In genomic region chr7:151769189-151769821, GRCh38 we compare ENCODE assay signal across 13 cellular contexts.
DNase-seq lines count a peak whose midpoint lies in the region; ATAC-seq and TF ChIP-seq lines count a peak whose summit lies in the region.
"Had no signal": no experiment of that assay in that cellular context is flagged by ENCODE, and none has a peak within 500 bp of the region (broad histone marks: within the 10 kb centered on the region; RNA-seq: fewer than 3 reads in every experiment).

No MANE protein-coding gene starts in this region.

- no peaks in the 10 kb centered on the region for H3K27me3 ChIP-seq in spleen (replicated peaks in 1 of 7)
- no peaks in the 10 kb centered on the region for H3K27me3 ChIP-seq in ascending aorta
- no peaks in the 10 kb centered on the region for H3K27me3 ChIP-seq in hepatocyte
- H3K27me3 ChIP-seq: esophagus squamous epithelium, right atrium auricular region had no signal

- no peaks in the 10 kb centered on the region for H3K9me2 ChIP-seq in hepatocyte (replicated peaks; ENCODE audit: insufficient read depth)
- H3K9me2 ChIP-seq: SK-N-SH had no signal

- peak overlapping the region; percentile 12 for H3K4me3 Mint-ChIP-seq in activated T-helper 1 cell treated with anti-CD3 and anti-CD28 coated beads, Interleukin-12 subunit alpha, Interleukin-12 subunit beta, Interleukin-2, Interleukin-4 antibody, amounts not matched to agents 30 ng/mL and 10 ng/mL and 1 ng/mL, durations not matched to agents 14 hours and 24 hours and 36 hours

- no peak overlapping the region for H3K4me2 ChIP-seq in hepatocyte
- H3K4me2 ChIP-seq: SK-N-SH had no signal

- ATAC-seq in GM19043 (IDR thresholded peaks at IDR 0.05; ENCODE audit: low read depth, unreplicated experiment) (peak; percentile 65), HG03469 (IDR thresholded peaks at IDR 0.05; ENCODE audit: unreplicated experiment) (peak; percentile 56)

- no peaks in the 10 kb centered on the region for H3K79me2 ChIP-seq in hepatocyte

- H3K4me1 ChIP-seq in spleen: peaks cover 0 to 29% (median 9%) of the 10 kb centered on the region in 6 donors
- no peaks in the 10 kb centered on the region for H3K4me1 ChIP-seq in ascending aorta
- no peaks in the 10 kb centered on the region for H3K4me1 ChIP-seq in hepatocyte (ENCODE audit: insufficient read depth)

- peaks cover 2% of the 10 kb centered on the region for H3K27me3 Mint-ChIP-seq in activated T-helper 1 cell treated with anti-CD3 and anti-CD28 coated beads, Interleukin-12 subunit alpha, Interleukin-12 subunit beta, Interleukin-2, Interleukin-4 antibody, amounts not matched to agents 30 ng/mL and 10 ng/mL and 1 ng/mL, durations not matched to agents 14 hours and 24 hours and 36 hours (ENCODE audit: insufficient read depth)

- DNase-seq in activated T-helper 1 cell treated with anti-CD3 and anti-CD28 coated beads, Interleukin-12 subunit alpha, Interleukin-12 subunit beta, Interleukin-2, Interleukin-4 antibody, amounts not matched to agents 30 ng/mL and 10 ng/mL and 1 ng/mL, durations not matched to agents 14 hours and 24 hours and 36 hours (ENCODE audit: low spot score): peak; percentile 12
- DNase-seq in spleen: peak; percentile 79
- no peak for DNase-seq in ascending aorta (ENCODE audit: low spot score in 2 of 2)
- DNase-seq in NCI-H524 treated with DMSO at 0.1 percent for 48 hours (lab: John Stamatoyannopoulos, UW): no peak
- DNase-seq in NCI-H526 (lab: John Stamatoyannopoulos, UW): no peak
- no peak for DNase-seq in hepatocyte (ENCODE audit: low spot score)
- DNase-seq: DMS79 treated with DMSO at 0.1 percent for 48 hours, esophagus squamous epithelium, left ventricle myocardium inferior, SK-N-SH had no signal

- intact Hi-C loops in activated T-helper 1 cell treated with anti-CD3 and anti-CD28 coated beads, Interleukin-12 subunit alpha, Interleukin-12 subunit beta, Interleukin-2, Interleukin-4 antibody, amounts not matched to agents 30 ng/mL and 10 ng/mL and 1 ng/mL, durations not matched to agents 14 hours and 24 hours and 36 hours (cut with micrococcal nuclease): no loop called here
- intact Hi-C loops in spleen (cut with DNase I; ENCODE audit: low total_unique reads) (loop anchor here (10.0 kb wide), 1 partner anchor 405 kb away; no protein-coding TSS in a partner anchor), ascending aorta (cut with DNase I) (no loop called here)

- H3K4me3 ChIP-seq in spleen (peak overlapping the region in 1 of 8 donors; percentile 9), ascending aorta (no peak overlapping the region), hepatocyte (no peak overlapping the region)
- H3K4me3 ChIP-seq: esophagus squamous epithelium, left ventricle myocardium inferior, right atrium auricular region had no signal

- peaks cover 14% of the 10 kb centered on the region for H3K9me3 Mint-ChIP-seq in activated T-helper 1 cell treated with anti-CD3 and anti-CD28 coated beads, Interleukin-12 subunit alpha, Interleukin-12 subunit beta, Interleukin-2, Interleukin-4 antibody, amounts not matched to agents 30 ng/mL and 10 ng/mL and 1 ng/mL, durations not matched to agents 14 hours and 24 hours and 36 hours

- H3K27ac Mint-ChIP-seq in activated T-helper 1 cell treated with anti-CD3 and anti-CD28 coated beads, Interleukin-12 subunit alpha, Interleukin-12 subunit beta, Interleukin-2, Interleukin-4 antibody, amounts not matched to agents 30 ng/mL and 10 ng/mL and 1 ng/mL, durations not matched to agents 14 hours and 24 hours and 36 hours: peak overlapping the region; percentile 61

- peak overlapping the region in 6 of 8 donors; percentile 37 to 75 (median 60) for H3K27ac ChIP-seq in spleen
- no peak overlapping the region for H3K27ac ChIP-seq in ascending aorta
- H3K27ac ChIP-seq in hepatocyte: no peak overlapping the region
- H3K27ac ChIP-seq: left ventricle myocardium inferior, right atrium auricular region had no signal

- no peak overlapping the region for H2AFZ ChIP-seq in hepatocyte

- H3K36me3 Mint-ChIP-seq in activated T-helper 1 cell treated with anti-CD3 and anti-CD28 coated beads, Interleukin-12 subunit alpha, Interleukin-12 subunit beta, Interleukin-2, Interleukin-4 antibody, amounts not matched to agents 30 ng/mL and 10 ng/mL and 1 ng/mL, durations not matched to agents 14 hours and 24 hours and 36 hours (ENCODE audit: low read depth): no peaks in the 10 kb centered on the region

- WGBS in spleen, 5 donors: 59 to 74% (median 69%) methylated on average over 10 to 11 of the region's 11 CpGs
- 89% methylated on average over 11 of the region's 11 CpGs for WGBS in hepatocyte (ENCODE audit: low lambda C conversion rate, missing lambda C conversion rate)

- TF ChIP-seq POLR2A in spleen (IDR thresholded peaks at IDR 0.05): no peak

- peaks cover 0 to 8% (median 3%) of the 10 kb centered on the region in 8 donors for H3K9me3 ChIP-seq in spleen
- no peaks in the 10 kb centered on the region for H3K9me3 ChIP-seq in ascending aorta
- H3K9me3 ChIP-seq in hepatocyte (ENCODE audit: low read depth): no peaks in the 10 kb centered on the region
- H3K9me3 ChIP-seq: esophagus squamous epithelium, left ventricle myocardium inferior, right atrium auricular region, SK-N-SH had no signal

- no peak for TF ChIP-seq CTCF in spleen (IDR thresholded peaks at IDR 0.05 in 8 of 11, conservative IDR thresholded peaks at IDR 0.05 in 3 of 11)
- no peak for TF ChIP-seq CTCF in ascending aorta (IDR thresholded peaks at IDR 0.05)
- TF ChIP-seq CTCF in hepatocyte (IDR thresholded peaks at IDR 0.05; ENCODE audit: poor library complexity): no peak

- peaks cover 0 to 36% (median 0%) of the 10 kb centered on the region in 6 donors for H3K36me3 ChIP-seq in spleen
- peaks cover 0 to 3% of the 10 kb centered on the region in 2 donors for H3K36me3 ChIP-seq in ascending aorta
- H3K36me3 ChIP-seq in hepatocyte (replicated peaks; ENCODE audit: insufficient read depth, low read depth): no peaks in the 10 kb centered on the region
- H3K36me3 ChIP-seq: left ventricle myocardium inferior, right atrium auricular region had no signal

- H3K4me1 Mint-ChIP-seq in activated T-helper 1 cell treated with anti-CD3 and anti-CD28 coated beads, Interleukin-12 subunit alpha, Interleukin-12 subunit beta, Interleukin-2, Interleukin-4 antibody, amounts not matched to agents 30 ng/mL and 10 ng/mL and 1 ng/mL, durations not matched to agents 14 hours and 24 hours and 36 hours (ENCODE audit: low read depth): peaks cover 16% of the 10 kb centered on the region

- H4K20me1 ChIP-seq in hepatocyte (ENCODE audit: insufficient read depth, poor library complexity, severe bottlenecking): no peaks in the 10 kb centered on the region

Comparison
In these comparisons a context has a peak if more than half of its experiments do, and no peak if none do; other contexts are left out.
1. DNase-seq: peak in activated T-helper 1 cell treated with anti-CD3 and anti-CD28 coated beads, Interleukin-12 subunit alpha, Interleukin-12 subunit beta, Interleukin-2, Interleukin-4 antibody, amounts not matched to agents 30 ng/mL and 10 ng/mL and 1 ng/mL, durations not matched to agents 14 hours and 24 hours and 36 hours (single experiment) and spleen (single experiment); none in ascending aorta (0 of 2), NCI-H524 treated with DMSO at 0.1 percent for 48 hours (single experiment), NCI-H526 (0 of 2) and hepatocyte (single experiment).
2. H3K27ac ChIP-seq: peak in spleen (6 of 8); none in ascending aorta (0 of 2) and hepatocyte (single experiment).